Comparison of ENCODE assay signal across 10 cellular contexts in genomic region chr13:114019367-114019766, GRCh38. TPM values are rescaled to one million over a fixed set of nuclear protein-coding genes. Genes with fewer than 3 reads are reported as not detected.
A peak's percentile ranks its signal among the peaks of the same experiment; 100 is the strongest.
DNase-seq lines count a peak whose midpoint lies in the region; ATAC-seq and TF ChIP-seq lines count a peak whose summit lies in the region.
"Had no signal": no experiment of that assay in that cellular context is flagged by ENCODE, and none has a peak within 500 bp of the region (broad histone marks: within the 10 kb centered on the region; RNA-seq: fewer than 3 reads in every experiment).

No MANE protein-coding gene starts in this region.

- H3K4me1 ChIP-seq in mammary epithelial cell (ENCODE audit: insufficient read depth, low read length): peaks cover 12% of the 10 kb centered on the region

- intact Hi-C loops in mammary epithelial cell (cut with micrococcal nuclease): no loop called here
- intact Hi-C loops in activated CD4-positive, alpha-beta T cell treated with anti-CD3 and anti-CD28 coated beads for 36 hours (cut with DNase I, micrococcal nuclease): no loop called here

- H2AFZ ChIP-seq in mammary epithelial cell (ENCODE audit: low read depth, low read length): no peak overlapping the region

- TF ChIP-seq CTCF in mammary epithelial cell (conservative IDR thresholded peaks at IDR 0.05 in 1 of 2, IDR thresholded peaks at IDR 0.05 in 1 of 2; ENCODE audit: extremely low read depth in 1 of 2, insufficient read depth in 1 of 2, low read depth in 1 of 2, low read length in 2 of 2): no peak

- H3K4me1 Mint-ChIP-seq in activated CD4-positive, alpha-beta T cell treated with anti-CD3 and anti-CD28 coated beads for 36 hours: peaks cover 4% of the 10 kb centered on the region
- H3K4me1 Mint-ChIP-seq: neural crest cell had no signal

- no peaks in the 10 kb centered on the region for H4K20me1 ChIP-seq in mammary epithelial cell (ENCODE audit: insufficient read depth, low read length)

- in situ Hi-C loops in T47D (cut with HindIII; ENCODE audit: low pct_unique_long_range_greater_than_20kb, low sequenced_read_pairs) (no loop called here), mammary epithelial cell (cut with MboI; ENCODE audit: low sequenced_read_pairs in 2 of 2) (no loop called here)

- no peak overlapping the region for H3K4me3 ChIP-seq in mammary epithelial cell (replicated peaks in 1 of 3; ENCODE audit: insufficient read depth in 1 of 3, low read depth in 2 of 3, low read length in 3 of 3)
- H3K4me3 ChIP-seq: BLaER1 had no signal

- H3K27ac Mint-ChIP-seq in activated CD4-positive, alpha-beta T cell treated with anti-CD3 and anti-CD28 coated beads for 36 hours: no peak overlapping the region

- 73% methylated on average over 4 of the region's 13 CpGs for WGBS in mammary epithelial cell (ENCODE audit: low coverage, missing lambda C conversion rate)

- POLR2A ChIA-PET in activated CD4-positive, alpha-beta T cell treated with anti-CD3 and anti-CD28 coated beads for 36 hours (lab: Charles Lee): interaction anchor here (0.7 kb wide), 1 partner anchor 12 kb away, joined by 4 read pairs; no protein-coding TSS in a partner anchor

- H3K27me3 Mint-ChIP-seq in activated CD4-positive, alpha-beta T cell treated with anti-CD3 and anti-CD28 coated beads for 36 hours: no peaks in the 10 kb centered on the region

- no peaks in the 10 kb centered on the region for H3K79me2 ChIP-seq in mammary epithelial cell (ENCODE audit: insufficient read depth, low read length)

- H3K9ac ChIP-seq in mammary epithelial cell (ENCODE audit: insufficient read depth, low read length): no peak overlapping the region
- H3K9ac ChIP-seq: BLaER1 had no signal

- no peak overlapping the region for H3K4me2 ChIP-seq in mammary epithelial cell (ENCODE audit: insufficient read depth, low read depth, low read length)
- H3K4me2 ChIP-seq: BLaER1 had no signal

- H3K36me3 ChIP-seq in mammary epithelial cell (ENCODE audit: insufficient read depth, low read length): no peaks in the 10 kb centered on the region

- peak; percentile 63 for ATAC-seq in activated CD4-positive, alpha-beta T cell treated with anti-CD3 and anti-CD28 coated beads for 36 hours
- ATAC-seq in esophagus mucosa: no peak

- H3K36me3 Mint-ChIP-seq in activated CD4-positive, alpha-beta T cell treated with anti-CD3 and anti-CD28 coated beads for 36 hours (ENCODE audit: low read depth): peaks cover 32% of the 10 kb centered on the region

- CTCF ChIA-PET in mammary epithelial cell (lab: Charles Lee; ENCODE audit: low non-redundant PET): no interaction called here
- CTCF ChIA-PET in activated CD4-positive, alpha-beta T cell treated with anti-CD3 and anti-CD28 coated beads for 36 hours (lab: Charles Lee): interaction anchor here (0.5 kb wide), 1 partner anchor 1526 kb away, joined by 4 read pairs; no protein-coding TSS in a partner anchor

- H3K27ac ChIP-seq in mammary epithelial cell (ENCODE audit: insufficient read depth, low read depth, low read length): no peak overlapping the region
- H3K27ac ChIP-seq: BLaER1 had no signal

- no peak overlapping the region for H3K4me3 Mint-ChIP-seq in activated CD4-positive, alpha-beta T cell treated with anti-CD3 and anti-CD28 coated beads for 36 hours
- H3K4me3 Mint-ChIP-seq: neural crest cell had no signal

- no TSS peak for BruUV-seq in mammary epithelial cell (replicated peaks; lab: Mats Ljungman, UMichigan)

- H3K9me3 ChIP-seq in mammary epithelial cell (replicated peaks; ENCODE audit: insufficient read depth, low read length): no peaks in the 10 kb centered on the region
- H3K9me3 ChIP-seq: BLaER1 had no signal

- dilution Hi-C loops in mammary epithelial cell (cut with HindIII; ENCODE audit: low sequenced_read_pairs): no loop called here

- DNase-seq in T47D (ENCODE audit: low read depth in 1 of 2, low spot score in 1 of 2): peak; percentile 90 to 93
- no peak for DNase-seq in mammary epithelial cell
- peak; percentile 68 for DNase-seq in activated CD4-positive, alpha-beta T cell treated with anti-CD3 and anti-CD28 coated beads for 36 hours
- DNase-seq in germinal center (ENCODE audit: low spot score): peak; percentile 29
- no peak for DNase-seq in SIG-M5 treated with dmso at 0.1 percent for 504 hours (lab: John Stamatoyannopoulos, UW; ENCODE audit: unreplicated experiment)
- no peak for DNase-seq in superior temporal gyrus (ENCODE audit: extremely low spot score)
- no peak for DNase-seq in NCI-H510A (lab: John Stamatoyannopoulos, UW)

- no peaks in the 10 kb centered on the region for H3K9me3 Mint-ChIP-seq in activated CD4-positive, alpha-beta T cell treated with anti-CD3 and anti-CD28 coated beads for 36 hours (ENCODE audit: low read depth)
- H3K9me3 Mint-ChIP-seq: neural crest cell had no signal

- H3K27me3 ChIP-seq in mammary epithelial cell (ENCODE audit: insufficient read depth, low read length): no peaks in the 10 kb centered on the region
- H3K27me3 ChIP-seq: BLaER1 had no signal

RNA-seq across cellular contexts. Expression of gene C13orf46, which starts 45.5 kb away (rescaled TPM):
- under 1 TPM; 0.26 to 0.33 TPM for total RNA-seq in mammary epithelial cell
- 0.09 TPM for polyA plus RNA-seq in mammary epithelial cell
- not detected for polyA minus RNA-seq in mammary epithelial cell
- 1 to 10 TPM; 1.6 to 2.2 TPM for total RNA-seq in activated CD4-positive, alpha-beta T cell treated with anti-CD3 and anti-CD28 coated beads for 36 hours
- total RNA-seq in esophagus mucosa: 0.08 TPM

Comparison
In these comparisons a context has a peak if more than half of its experiments do, and no peak if none do; other contexts are left out.
1. DNase-seq: peak in T47D (2 of 2), activated CD4-positive, alpha-beta T cell treated with anti-CD3 and anti-CD28 coated beads for 36 hours (single experiment) and germinal center (single experiment); none in mammary epithelial cell (single experiment), SIG-M5 treated with dmso at 0.1 percent for 504 hours (single experiment), superior temporal gyrus (single experiment) and NCI-H510A (single experiment).